Comparison of ENCODE assay signal across 8 cellular contexts in genomic region chr5:154071799-154072781, GRCh38. TPM values are rescaled to one million over a fixed set of nuclear protein-coding genes. Genes with fewer than 3 reads are reported as not detected.
DNase-seq lines count a peak whose midpoint lies in the region; ATAC-seq, FAIRE-seq and TF ChIP-seq lines count a peak whose summit lies in the region.

No MANE protein-coding gene starts in this region.

- peak overlapping the region; percentile 6 to 59 (median 32); a peak in 4 of 6 replicates for H3K4me3 ChIP-seq in HepG2 (replicated peaks in 1 of 3; ENCODE audit: insufficient read depth in 1 of 3, low read depth in 2 of 3, low read length in 3 of 3)

- H3K27ac ChIP-seq in HepG2 (ENCODE audit: extremely low read length, insufficient read depth, low read length) = no peak overlapping the region

- POLR2A ChIA-PET in HepG2 (lab: Yijun Ruan, JAX) = interaction anchor here (1.1 kb wide), 2 partner anchors 33 to 333 kb away, joined by 6 to 7 read pairs; partner anchors contain the start of genes FAM114A2 and MFAP3

- no peak for TF ChIP-seq POLR2A in HepG2 (IDR thresholded peaks at IDR 0.05; ENCODE audit: insufficient read depth in 1 of 2, low read depth in 2 of 2, low read length in 2 of 2)

- TF ChIP-seq RAD21 in HepG2 (CRISPR knock-in tag; IDR thresholded peaks at IDR 0.05) = peak; percentile 92

- no TSS peak for BruUV-seq in HepG2 (replicated peaks; lab: Mats Ljungman, UMichigan)

- no peaks in the 10 kb centered on the region for H3K36me3 ChIP-seq in HepG2 (replicated peaks in 1 of 2; ENCODE audit: control insufficient read depth in 1 of 2, insufficient read depth in 2 of 2, low read length in 2 of 2)

- H3K4me2 ChIP-seq in HepG2 (ENCODE audit: low read depth, low read length) = peak overlapping the region; percentile 92

- no peak overlapping the region for H2AFZ ChIP-seq in HepG2 (ENCODE audit: low read length)

- under 1% methylated on average over 11 of the region's 11 CpGs for WGBS in HepG2 (ENCODE audit: low lambda C conversion rate)

- TF ChIP-seq EP300 in HepG2 (IDR thresholded peaks at IDR 0.05; ENCODE audit: low read depth in 2 of 2, low read length in 2 of 2) (no peak), HepG2 (CRISPR knock-in tag; IDR thresholded peaks at IDR 0.05; ENCODE audit: borderline replicate concordance) (no peak)

- H3K9me3 ChIP-seq in HepG2 (ENCODE audit: low read length) = no peaks in the 10 kb centered on the region

- CTCF ChIA-PET in HepG2 (lab: Yijun Ruan, JAX; ENCODE audit: low intra/inter-chr PET ratio, low total read pairs) = interaction anchor here (0.9 to 2.3 kb wide), 5 partner anchors 108 to 568 kb away, joined by 3 to 18 read pairs (median 8); no protein-coding TSS in a partner anchor

- ATAC-seq in GM18907 (IDR thresholded peaks at IDR 0.05; ENCODE audit: unreplicated experiment) = peak; percentile 96
- peak; percentile 90 for ATAC-seq in HG03103 (IDR thresholded peaks at IDR 0.05; ENCODE audit: low read depth, unreplicated experiment)
- ATAC-seq in HepG2 = peak; percentile 97

- peak; percentile 91 for FAIRE-seq in HepG2 (lab: Jason Lieb, UNC)

- H4K20me1 ChIP-seq in HepG2 (ENCODE audit: insufficient read depth, low read length) = no peaks in the 10 kb centered on the region

- peaks cover 19% of the 10 kb centered on the region; the same call in 1 of the 2 replicates for H3K4me1 ChIP-seq in HepG2 (ENCODE audit: insufficient read depth, low read length)

- intact Hi-C loops in HepG2 (cut with micrococcal nuclease; ENCODE audit: unreplicated experiment) = loop anchor here (1.0 to 5.0 kb wide), 6 partner anchors 108 to 570 kb away; no protein-coding TSS in a partner anchor

- DNase-seq in AML-193 (lab: John Stamatoyannopoulos, UW) (peak; percentile 70 to 74), NCI-H345 (lab: John Stamatoyannopoulos, UW) (peak; percentile 79), cerebellum (ENCODE audit: low spot score) (peak; percentile 75), HepG2 (ENCODE audit: low spot score) (peak; percentile 66)
- DNase-seq in activated CD4-positive, alpha-beta T cell treated with anti-CD3 and anti-CD28 coated beads for 1 hour = peak; percentile 72
- peak; percentile 85 for DNase-seq in stimulated activated CD4-positive, alpha-beta T cell treated with anti-CD3 and anti-CD28 coated beads, Interleukin-4, amount 100 ng/mL, for 24 hours

- in situ Hi-C loops in HepG2 (cut with HindIII; ENCODE audit: extremely low pct_ligation_motif_present, low pct_unique_long_range_greater_than_20kb) = loop anchor here (5.0 to 25.0 kb wide), 3 partner anchors 115 to 540 kb away; no protein-coding TSS in a partner anchor

- no peaks in the 10 kb centered on the region for H3K27me3 ChIP-seq in HepG2 (ENCODE audit: control insufficient read depth in 1 of 2, insufficient read depth in 2 of 2, low read length in 2 of 2)

- peak; percentile 97 for TF ChIP-seq CTCF in HepG2 (CRISPR knock-in tag; IDR thresholded peaks at IDR 0.05)

- H3K79me2 ChIP-seq in HepG2 (ENCODE audit: insufficient read depth, low read length) = no peaks in the 10 kb centered on the region

- H3K9ac ChIP-seq in HepG2 (ENCODE audit: insufficient read depth, low read depth, low read length) = peak overlapping the region; percentile 45

TF ChIP-seq in HepG2, 621 proteins besides CTCF, POLR2A, EP300 and RAD21 (continues in another document):
- TF ChIP-seq MEF2D (CRISPR knock-in tag; IDR thresholded peaks at IDR 0.05) = 0 out of 2 replicates have a peak, but pooled peaks have one; percentile 22
- TF ChIP-seq, protein P1, sequence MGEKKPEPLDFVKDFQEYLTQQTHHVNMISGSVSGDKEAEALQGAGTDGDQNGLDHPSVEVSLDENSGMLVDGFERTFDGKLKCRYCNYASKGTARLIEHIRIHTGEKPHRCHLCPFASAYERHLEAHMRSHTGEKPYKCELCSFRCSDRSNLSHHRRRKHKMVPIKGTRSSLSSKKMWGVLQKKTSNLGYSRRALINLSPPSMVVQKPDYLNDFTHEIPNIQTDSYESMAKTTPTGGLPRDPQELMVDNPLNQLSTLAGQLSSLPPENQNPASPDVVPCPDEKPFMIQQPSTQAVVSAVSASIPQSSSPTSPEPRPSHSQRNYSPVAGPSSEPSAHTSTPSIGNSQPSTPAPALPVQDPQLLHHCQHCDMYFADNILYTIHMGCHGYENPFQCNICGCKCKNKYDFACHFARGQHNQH (CRISPR knock-in tag; IDR thresholded peaks at IDR 0.05) = no peak
- TF ChIP-seq ZNF883 (CRISPR knock-in tag; IDR thresholded peaks at IDR 0.05; ENCODE audit: not compliant biosample characterization) = no peak

RNA-seq across cellular contexts. Expression of gene MFAP3, which starts 33.3 kb away (rescaled TPM):
- total RNA-seq in cerebellum = 115 TPM
- total RNA-seq in HepG2 (2016; rRNA removed; fragmentation: Illumina TruSeq; extraction: Trizol) = 23.7 and 28.3 TPM in 2 replicates
- 4.1 and 4.8 TPM in 2 replicates for total RNA-seq in HepG2 (2016; cell fraction: cytosol; rRNA removed; fragmentation: Illumina TruSeq; extraction: Trizol; ENCODE audit: low read depth)
- total RNA-seq in HepG2 (2016; cell fraction: insoluble cytoplasmic fraction; rRNA removed; fragmentation: Illumina TruSeq; extraction: Trizol) = 22.8 and 28.6 TPM in 2 replicates
- total RNA-seq in HepG2 (2016; cell fraction: membrane; rRNA removed; fragmentation: Illumina TruSeq; extraction: Trizol) = 10.2 and 11.6 TPM in 2 replicates
- 40.4 and 41.7 TPM in 2 replicates for total RNA-seq in HepG2 (2016; cell fraction: nucleus; rRNA removed; fragmentation: Illumina TruSeq; extraction: Trizol)
- 12.1 and 15.0 TPM in 2 replicates for polyA plus RNA-seq in HepG2 (2011; rRNA removed)
- polyA plus RNA-seq in HepG2 (2011; cell fraction: cytosol; rRNA removed) = 7.6 and 11.8 TPM in 2 replicates
- 7.7 and 11.7 TPM in 2 replicates for polyA plus RNA-seq in HepG2 (2011; cell fraction: nucleus; rRNA removed)
- polyA plus RNA-seq in HepG2 (2012) = 13.2 and 17.6 TPM in 2 replicates
- polyA plus RNA-seq in HepG2 (2016; cell fraction: cytosol; fragmentation: Illumina TruSeq; extraction: Trizol; ENCODE audit: low read depth) = 0.60 and 0.97 TPM in 2 replicates
- 8.7 and 8.8 TPM in 2 replicates for polyA plus RNA-seq in HepG2 (2016; cell fraction: insoluble cytoplasmic fraction; fragmentation: Illumina TruSeq; extraction: Trizol; ENCODE audit: low read depth)
- 1.9 and 2.0 TPM in 2 replicates for polyA plus RNA-seq in HepG2 (2016; cell fraction: membrane; fragmentation: Illumina TruSeq; extraction: Trizol; ENCODE audit: low read depth)
- polyA plus RNA-seq in HepG2 (2016; cell fraction: nucleus; fragmentation: Illumina TruSeq; extraction: Trizol; ENCODE audit: insufficient read depth, low read depth) = 14.7 and 15.0 TPM in 2 replicates
- polyA minus RNA-seq in HepG2 (2011; rRNA and poly(A)+ RNA removed; ENCODE audit: low replicate concordance) = 50.5 and 94.9 TPM in 2 replicates
- 28.2 and 37.9 TPM in 2 replicates for polyA minus RNA-seq in HepG2 (2011; cell fraction: cytosol; rRNA and poly(A)+ RNA removed)
- polyA minus RNA-seq in HepG2 (2011; cell fraction: nucleus; rRNA and poly(A)+ RNA removed) = 38.4 and 56.7 TPM in 2 replicates

RNA-seq across cellular contexts. Expression of gene FAM114A2, which starts 33.4 kb away (rescaled TPM):
- total RNA-seq in cerebellum (22.6 TPM), HepG2 (2016; rRNA removed; fragmentation: Illumina TruSeq; extraction: Trizol) (11.4 and 17.4 TPM in 2 replicates)
- total RNA-seq in HepG2 (2016; cell fraction: cytosol; rRNA removed; fragmentation: Illumina TruSeq; extraction: Trizol; ENCODE audit: low read depth) = 37.9 and 43.5 TPM in 2 replicates
- 13.7 and 19.1 TPM in 2 replicates for total RNA-seq in HepG2 (2016; cell fraction: insoluble cytoplasmic fraction; rRNA removed; fragmentation: Illumina TruSeq; extraction: Trizol)
- total RNA-seq in HepG2 (2016; cell fraction: membrane; rRNA removed; fragmentation: Illumina TruSeq; extraction: Trizol) = 12.0 and 12.7 TPM in 2 replicates
- total RNA-seq in HepG2 (2016; cell fraction: nucleus; rRNA removed; fragmentation: Illumina TruSeq; extraction: Trizol) = 10.9 and 11.5 TPM in 2 replicates
- polyA plus RNA-seq in HepG2 (2011; rRNA removed) = 4.8 and 6.9 TPM in 2 replicates
- 2.8 and 4.0 TPM in 2 replicates for polyA plus RNA-seq in HepG2 (2011; cell fraction: cytosol; rRNA removed)
- polyA plus RNA-seq in HepG2 (2011; cell fraction: nucleus; rRNA removed) = 5.4 and 6.8 TPM in 2 replicates
- polyA plus RNA-seq in HepG2 (2012) = 6.4 and 6.9 TPM in 2 replicates
- 2.1 and 3.2 TPM in 2 replicates for polyA plus RNA-seq in HepG2 (2016; cell fraction: cytosol; fragmentation: Illumina TruSeq; extraction: Trizol; ENCODE audit: low read depth)
- 13.0 and 14.4 TPM in 2 replicates for polyA plus RNA-seq in HepG2 (2016; cell fraction: insoluble cytoplasmic fraction; fragmentation: Illumina TruSeq; extraction: Trizol; ENCODE audit: low read depth)
- polyA plus RNA-seq in HepG2 (2016; cell fraction: membrane; fragmentation: Illumina TruSeq; extraction: Trizol; ENCODE audit: low read depth) = 2.0 and 2.5 TPM in 2 replicates
- polyA plus RNA-seq in HepG2 (2016; cell fraction: nucleus; fragmentation: Illumina TruSeq; extraction: Trizol; ENCODE audit: insufficient read depth, low read depth) = 10.6 and 11.0 TPM in 2 replicates
- 7.4 and 10.9 TPM in 2 replicates for polyA minus RNA-seq in HepG2 (2011; rRNA and poly(A)+ RNA removed; ENCODE audit: low replicate concordance)
- polyA minus RNA-seq in HepG2 (2011; cell fraction: cytosol; rRNA and poly(A)+ RNA removed) = 7.2 and 8.1 TPM in 2 replicates
- polyA minus RNA-seq in HepG2 (2011; cell fraction: nucleus; rRNA and poly(A)+ RNA removed) = 15.3 and 18.9 TPM in 2 replicates
